1 cellular context compared by ENCODE assay signal in the genomic region with DNA sequence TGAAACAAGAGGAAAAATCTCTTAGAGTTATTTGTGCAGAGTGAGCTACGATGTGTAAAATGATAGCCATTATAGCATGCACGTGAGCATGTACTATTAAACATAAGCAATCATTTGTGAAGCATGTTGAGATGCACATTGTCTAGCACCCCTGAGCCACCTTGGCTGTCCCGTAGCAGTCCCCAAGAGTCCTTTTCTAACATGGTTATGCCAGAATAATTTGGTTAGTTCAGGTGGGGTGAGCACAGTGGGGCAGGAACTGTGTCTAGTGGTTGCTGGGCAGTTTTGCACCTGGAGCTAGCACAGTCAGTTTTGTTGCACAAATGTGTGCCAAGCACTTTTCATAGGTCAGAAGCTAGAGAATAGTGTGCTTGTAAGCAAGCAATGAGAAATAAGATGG.
TF ChIP-seq lines count a peak whose summit lies in the region.

No MANE protein-coding gene starts in this region.

TF ChIP-seq in GM23338, 12 proteins besides CTCF, POLR2A, EP300 and RAD21 (continued from another document):
- TF ChIP-seq POLR2AphosphoS5 (IDR thresholded peaks at IDR 0.05; ENCODE audit: low read depth) (no peak), CREB1 (CRISPR knock-in tag; IDR thresholded peaks at IDR 0.05; ENCODE audit: low read depth) (no peak), NANOG (IDR thresholded peaks at IDR 0.05; ENCODE audit: borderline replicate concordance) (no peak), EZH2 (IDR thresholded peaks at IDR 0.05; ENCODE audit: low read depth, unreplicated experiment) (no peak), JUNB (IDR thresholded peaks at IDR 0.05; ENCODE audit: unreplicated experiment) (no peak), EZH2phosphoT487 (IDR thresholded peaks at IDR 0.05; ENCODE audit: unreplicated experiment) (no peak), ZNF331 (CRISPR knock-in tag; IDR thresholded peaks at IDR 0.05; ENCODE audit: low read depth) (no peak)
- TF ChIP-seq, protein P1, sequence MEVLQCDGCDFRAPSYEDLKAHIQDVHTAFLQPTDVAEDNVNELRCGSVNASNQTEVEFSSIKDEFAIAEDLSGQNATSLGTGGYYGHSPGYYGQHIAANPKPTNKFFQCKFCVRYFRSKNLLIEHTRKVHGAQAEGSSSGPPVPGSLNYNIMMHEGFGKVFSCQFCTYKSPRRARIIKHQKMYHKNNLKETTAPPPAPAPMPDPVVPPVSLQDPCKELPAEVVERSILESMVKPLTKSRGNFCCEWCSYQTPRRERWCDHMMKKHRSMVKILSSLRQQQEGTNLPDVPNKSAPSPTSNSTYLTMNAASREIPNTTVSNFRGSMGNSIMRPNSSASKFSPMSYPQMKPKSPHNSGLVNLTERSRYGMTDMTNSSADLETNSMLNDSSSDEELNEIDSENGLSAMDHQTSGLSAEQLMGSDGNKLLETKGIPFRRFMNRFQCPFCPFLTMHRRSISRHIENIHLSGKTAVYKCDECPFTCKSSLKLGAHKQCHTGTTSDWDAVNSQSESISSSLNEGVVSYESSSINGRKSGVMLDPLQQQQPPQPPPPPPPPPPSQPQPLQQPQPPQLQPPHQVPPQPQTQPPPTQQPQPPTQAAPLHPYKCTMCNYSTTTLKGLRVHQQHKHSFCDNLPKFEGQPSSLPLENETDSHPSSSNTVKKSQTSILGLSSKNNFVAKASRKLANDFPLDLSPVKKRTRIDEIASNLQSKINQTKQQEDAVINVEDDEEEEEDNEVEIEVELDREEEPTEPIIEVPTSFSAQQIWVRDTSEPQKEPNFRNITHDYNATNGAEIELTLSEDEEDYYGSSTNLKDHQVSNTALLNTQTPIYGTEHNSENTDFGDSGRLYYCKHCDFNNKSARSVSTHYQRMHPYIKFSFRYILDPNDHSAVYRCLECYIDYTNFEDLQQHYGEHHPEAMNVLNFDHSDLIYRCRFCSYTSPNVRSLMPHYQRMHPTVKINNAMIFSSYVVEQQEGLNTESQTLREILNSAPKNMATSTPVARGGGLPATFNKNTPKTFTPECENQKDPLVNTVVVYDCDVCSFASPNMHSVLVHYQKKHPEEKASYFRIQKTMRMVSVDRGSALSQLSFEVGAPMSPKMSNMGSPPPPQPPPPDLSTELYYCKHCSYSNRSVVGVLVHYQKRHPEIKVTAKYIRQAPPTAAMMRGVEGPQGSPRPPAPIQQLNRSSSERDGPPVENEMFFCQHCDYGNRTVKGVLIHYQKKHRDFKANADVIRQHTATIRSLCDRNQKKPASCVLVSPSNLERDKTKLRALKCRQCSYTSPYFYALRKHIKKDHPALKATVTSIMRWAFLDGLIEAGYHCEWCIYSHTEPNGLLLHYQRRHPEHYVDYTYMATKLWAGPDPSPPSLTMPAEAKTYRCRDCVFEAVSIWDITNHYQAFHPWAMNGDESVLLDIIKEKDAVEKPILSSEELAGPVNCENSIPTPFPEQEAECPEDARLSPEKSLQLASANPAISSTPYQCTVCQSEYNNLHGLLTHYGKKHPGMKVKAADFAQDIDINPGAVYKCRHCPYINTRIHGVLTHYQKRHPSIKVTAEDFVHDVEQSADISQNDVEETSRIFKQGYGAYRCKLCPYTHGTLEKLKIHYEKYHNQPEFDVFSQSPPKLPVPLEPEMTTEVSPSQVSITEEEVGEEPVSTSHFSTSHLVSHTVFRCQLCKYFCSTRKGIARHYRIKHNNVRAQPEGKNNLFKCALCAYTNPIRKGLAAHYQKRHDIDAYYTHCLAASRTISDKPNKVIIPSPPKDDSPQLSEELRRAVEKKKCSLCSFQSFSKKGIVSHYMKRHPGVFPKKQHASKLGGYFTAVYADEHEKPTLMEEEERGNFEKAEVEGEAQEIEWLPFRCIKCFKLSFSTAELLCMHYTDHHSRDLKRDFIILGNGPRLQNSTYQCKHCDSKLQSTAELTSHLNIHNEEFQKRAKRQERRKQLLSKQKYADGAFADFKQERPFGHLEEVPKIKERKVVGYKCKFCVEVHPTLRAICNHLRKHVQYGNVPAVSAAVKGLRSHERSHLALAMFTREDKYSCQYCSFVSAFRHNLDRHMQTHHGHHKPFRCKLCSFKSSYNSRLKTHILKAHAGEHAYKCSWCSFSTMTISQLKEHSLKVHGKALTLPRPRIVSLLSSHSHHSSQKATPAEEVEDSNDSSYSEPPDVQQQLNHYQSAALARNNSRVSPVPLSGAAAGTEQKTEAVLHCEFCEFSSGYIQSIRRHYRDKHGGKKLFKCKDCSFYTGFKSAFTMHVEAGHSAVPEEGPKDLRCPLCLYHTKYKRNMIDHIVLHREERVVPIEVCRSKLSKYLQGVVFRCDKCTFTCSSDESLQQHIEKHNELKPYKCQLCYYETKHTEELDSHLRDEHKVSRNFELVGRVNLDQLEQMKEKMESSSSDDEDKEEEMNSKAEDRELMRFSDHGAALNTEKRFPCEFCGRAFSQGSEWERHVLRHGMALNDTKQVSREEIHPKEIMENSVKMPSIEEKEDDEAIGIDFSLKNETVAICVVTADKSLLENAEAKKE (CRISPR knock-in tag; IDR thresholded peaks at IDR 0.05), result no peak
- TF ChIP-seq, protein P2, sequence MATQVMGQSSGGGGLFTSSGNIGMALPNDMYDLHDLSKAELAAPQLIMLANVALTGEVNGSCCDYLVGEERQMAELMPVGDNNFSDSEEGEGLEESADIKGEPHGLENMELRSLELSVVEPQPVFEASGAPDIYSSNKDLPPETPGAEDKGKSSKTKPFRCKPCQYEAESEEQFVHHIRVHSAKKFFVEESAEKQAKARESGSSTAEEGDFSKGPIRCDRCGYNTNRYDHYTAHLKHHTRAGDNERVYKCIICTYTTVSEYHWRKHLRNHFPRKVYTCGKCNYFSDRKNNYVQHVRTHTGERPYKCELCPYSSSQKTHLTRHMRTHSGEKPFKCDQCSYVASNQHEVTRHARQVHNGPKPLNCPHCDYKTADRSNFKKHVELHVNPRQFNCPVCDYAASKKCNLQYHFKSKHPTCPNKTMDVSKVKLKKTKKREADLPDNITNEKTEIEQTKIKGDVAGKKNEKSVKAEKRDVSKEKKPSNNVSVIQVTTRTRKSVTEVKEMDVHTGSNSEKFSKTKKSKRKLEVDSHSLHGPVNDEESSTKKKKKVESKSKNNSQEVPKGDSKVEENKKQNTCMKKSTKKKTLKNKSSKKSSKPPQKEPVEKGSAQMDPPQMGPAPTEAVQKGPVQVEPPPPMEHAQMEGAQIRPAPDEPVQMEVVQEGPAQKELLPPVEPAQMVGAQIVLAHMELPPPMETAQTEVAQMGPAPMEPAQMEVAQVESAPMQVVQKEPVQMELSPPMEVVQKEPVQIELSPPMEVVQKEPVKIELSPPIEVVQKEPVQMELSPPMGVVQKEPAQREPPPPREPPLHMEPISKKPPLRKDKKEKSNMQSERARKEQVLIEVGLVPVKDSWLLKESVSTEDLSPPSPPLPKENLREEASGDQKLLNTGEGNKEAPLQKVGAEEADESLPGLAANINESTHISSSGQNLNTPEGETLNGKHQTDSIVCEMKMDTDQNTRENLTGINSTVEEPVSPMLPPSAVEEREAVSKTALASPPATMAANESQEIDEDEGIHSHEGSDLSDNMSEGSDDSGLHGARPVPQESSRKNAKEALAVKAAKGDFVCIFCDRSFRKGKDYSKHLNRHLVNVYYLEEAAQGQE (IDR thresholded peaks at IDR 0.05; ENCODE audit: unreplicated experiment), result no peak
